Comparison of ENCODE assay signal across 14 cellular contexts in the genomic region with DNA sequence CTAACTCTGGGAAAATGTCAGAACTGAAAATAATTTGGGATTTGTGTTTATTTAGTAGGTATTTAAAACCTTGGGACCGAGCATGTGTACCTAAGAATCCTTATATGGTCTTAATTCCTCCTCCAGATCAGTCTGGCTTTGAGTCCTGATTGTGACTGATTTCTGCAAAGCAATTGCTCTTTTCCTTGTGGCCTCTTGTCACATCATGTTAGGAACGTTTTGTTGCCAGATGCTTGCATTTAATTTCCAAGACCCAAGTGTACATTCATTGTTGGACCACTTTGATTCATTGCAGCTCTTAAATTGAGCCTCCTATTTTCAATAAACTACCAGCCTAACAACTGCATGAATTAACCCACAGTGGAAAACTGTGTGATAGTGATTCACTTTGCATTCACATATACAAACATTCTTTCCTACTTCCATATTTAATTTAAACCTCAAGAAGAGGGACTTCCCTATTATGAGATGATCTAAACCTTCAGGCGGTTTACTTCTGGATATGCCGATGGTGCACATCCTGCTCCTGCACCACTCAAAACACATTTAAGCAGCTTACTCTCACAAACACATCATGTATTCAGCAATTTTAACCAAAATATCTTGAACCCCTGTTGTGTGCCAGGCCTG.
DNase-seq lines count a peak whose midpoint lies in the region; ATAC-seq, FAIRE-seq and TF ChIP-seq lines count a peak whose summit lies in the region.
"Had no signal": no experiment of that assay in that cellular context is flagged by ENCODE, and none has a peak within 500 bp of the region (broad histone marks: within the 10 kb centered on the region; RNA-seq: fewer than 3 reads in every experiment).

No MANE protein-coding gene starts in this region.

- peaks cover 92 to 95% of the 10 kb centered on the region in 2 donors for H3K4me1 ChIP-seq in gastrocnemius medialis
- peaks cover 7% of the 10 kb centered on the region for H3K4me1 ChIP-seq in HepG2 (ENCODE audit: insufficient read depth, low read length)

- no TSS peak for BruUV-seq in HepG2 (replicated peaks; lab: Mats Ljungman, UMichigan)

- no peaks in the 10 kb centered on the region for H3K27me3 ChIP-seq in gastrocnemius medialis
- H3K27me3 ChIP-seq in HepG2 (ENCODE audit: control insufficient read depth in 1 of 2, insufficient read depth in 2 of 2, low read length in 2 of 2) = no peaks in the 10 kb centered on the region
- H3K27me3 ChIP-seq: hepatocyte, ovary had no signal

- H2AFZ ChIP-seq in HepG2 (ENCODE audit: low read length) = no peak overlapping the region
- H2AFZ ChIP-seq: hepatocyte had no signal

- no peak for TF ChIP-seq RAD21 in HepG2 (CRISPR knock-in tag; IDR thresholded peaks at IDR 0.05)

- CTCF ChIA-PET in HepG2 (lab: Yijun Ruan, JAX; ENCODE audit: low intra/inter-chr PET ratio, low total read pairs) = no interaction called here

- H3K4me2 ChIP-seq in HepG2 (ENCODE audit: low read depth, low read length) = no peak overlapping the region
- H3K4me2 ChIP-seq: hepatocyte had no signal

- H3K79me2 ChIP-seq in HepG2 (ENCODE audit: insufficient read depth, low read length) = peaks cover 3% of the 10 kb centered on the region

- no peak overlapping the region for H3K4me3 ChIP-seq in gastrocnemius medialis
- H3K4me3 ChIP-seq in HepG2 (replicated peaks in 1 of 3; ENCODE audit: insufficient read depth in 1 of 3, low read depth in 2 of 3, low read length in 3 of 3) = no peak overlapping the region
- H3K4me3 ChIP-seq: hepatocyte, lung, ovary had no signal

- DNase-seq in GM19239 (ENCODE audit: insufficient read length, low spot score) (no peak), MV-4-11 (lab: John Stamatoyannopoulos, UW) (peak; percentile 66), caudate nucleus (lab: John Stamatoyannopoulos, UW) (no peak), gastrocnemius medialis (no peak), NCI-H526 (lab: John Stamatoyannopoulos, UW) (no peak), HepG2 (ENCODE audit: low spot score) (no peak)
- no peak for DNase-seq in stimulated activated CD4-positive, alpha-beta T cell treated with anti-CD3 and anti-CD28 coated beads, Interleukin-4, amount 100 ng/mL, for 24 hours
- DNase-seq: effector CD4-positive, alpha-beta T cell; H7; ovary; stimulated activated naive CD4-positive, alpha-beta T cell had no signal

- in situ Hi-C loops in gastrocnemius medialis (cut with MboI; ENCODE audit: low sequenced_read_pairs in 4 of 4) (no loop called here), HepG2 (cut with HindIII; ENCODE audit: extremely low pct_ligation_motif_present, low pct_unique_long_range_greater_than_20kb) (no loop called here)

- peak; percentile 4 for FAIRE-seq in GM19239 (lab: Jason Lieb, UNC)
- no peak for FAIRE-seq in HepG2 (lab: Jason Lieb, UNC)

- no peak for ATAC-seq in gastrocnemius medialis
- ATAC-seq in GM18517 (IDR thresholded peaks at IDR 0.05; ENCODE audit: unreplicated experiment) = no peak
- no peak for ATAC-seq in HepG2

- intact Hi-C loops in gastrocnemius medialis (cut with DNase I; ENCODE audit: low total_unique reads) = no loop called here
- intact Hi-C loops in HepG2 (cut with micrococcal nuclease; ENCODE audit: unreplicated experiment) = no loop called here

- POLR2A ChIA-PET in HepG2 (lab: Yijun Ruan, JAX) = no interaction called here

- TF ChIP-seq EP300 in HepG2 (IDR thresholded peaks at IDR 0.05; ENCODE audit: low read depth in 2 of 2, low read length in 2 of 2) (no peak), HepG2 (CRISPR knock-in tag; IDR thresholded peaks at IDR 0.05; ENCODE audit: borderline replicate concordance) (no peak)

- H4K20me1 ChIP-seq in HepG2 (ENCODE audit: insufficient read depth, low read length) = no peaks in the 10 kb centered on the region

- H3K9ac ChIP-seq in HepG2 (ENCODE audit: insufficient read depth, low read depth, low read length) = no peak overlapping the region

- WGBS in HepG2 (ENCODE audit: low lambda C conversion rate) = 99% methylated on average over 4 of the region's 4 CpGs

- TF ChIP-seq POLR2A in gastrocnemius medialis (IDR thresholded peaks at IDR 0.05) = no peak
- no peak for TF ChIP-seq POLR2A in HepG2 (IDR thresholded peaks at IDR 0.05; ENCODE audit: insufficient read depth in 1 of 2, low read depth in 2 of 2, low read length in 2 of 2)

- no peaks in the 10 kb centered on the region for H3K9me3 ChIP-seq in gastrocnemius medialis
- no peaks in the 10 kb centered on the region for H3K9me3 ChIP-seq in HepG2 (ENCODE audit: low read length)
- H3K9me3 ChIP-seq: ovary had no signal

- peak overlapping the region; percentile 60 for H3K27ac ChIP-seq in caudate nucleus (ENCODE audit: low read depth, low read length)
- peak overlapping the region; percentile 79 to 92 (median 86) for H3K27ac ChIP-seq in gastrocnemius medialis
- H3K27ac ChIP-seq in HepG2 (ENCODE audit: extremely low read length, insufficient read depth, low read length) = no peak overlapping the region
- H3K27ac ChIP-seq: hepatocyte had no signal

- peaks cover 0 to 2% of the 10 kb centered on the region in 2 donors for H3K36me3 ChIP-seq in gastrocnemius medialis
- peaks cover 10 to 19% of the 10 kb centered on the region in 2 experiments; a peak in 4 of 5 replicates for H3K36me3 ChIP-seq in HepG2 (replicated peaks in 1 of 2; ENCODE audit: control insufficient read depth in 1 of 2, insufficient read depth in 2 of 2, low read length in 2 of 2)
- H3K36me3 ChIP-seq: ovary had no signal

- no peak for TF ChIP-seq CTCF in gastrocnemius medialis (IDR thresholded peaks at IDR 0.05 in 4 of 5, conservative IDR thresholded peaks at IDR 0.05 in 1 of 5)
- TF ChIP-seq CTCF in HepG2 (CRISPR knock-in tag; IDR thresholded peaks at IDR 0.05) = no peak

TF ChIP-seq in HepG2, 621 proteins besides CTCF, POLR2A, EP300 and RAD21:
- TF ChIP-seq PHB2 (IDR thresholded peaks at IDR 0.05; ENCODE audit: partially characterized antibody) (no peak), ZNF225 (CRISPR knock-in tag; IDR thresholded peaks at IDR 0.05) (no peak)
TF ChIP-seq in HepG2: peak in this region for 0.
